Comparison of ENCODE assay signal across 16 cellular contexts in the genomic region with DNA sequence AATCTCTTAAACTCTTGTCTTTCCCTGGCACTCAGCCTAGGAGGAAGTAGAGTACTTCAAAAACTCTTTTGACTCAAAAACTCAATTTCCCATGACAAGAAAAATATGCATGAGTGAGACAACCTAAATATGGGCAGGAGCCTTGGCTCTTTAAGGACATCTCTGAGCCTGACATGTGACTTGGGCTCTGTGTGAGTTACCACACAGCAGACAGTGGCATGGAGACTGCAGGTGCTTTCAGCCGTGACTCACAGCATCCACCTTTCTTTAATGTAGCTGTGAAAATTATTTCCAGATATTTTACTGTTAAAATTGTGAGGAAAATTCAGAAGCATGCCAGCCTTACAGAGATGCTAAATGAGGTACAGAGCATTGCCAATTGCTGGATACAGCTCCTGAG.
DNase-seq lines count a peak whose midpoint lies in the region; ATAC-seq and TF ChIP-seq lines count a peak whose summit lies in the region.
"Had no signal": no experiment of that assay in that cellular context is flagged by ENCODE, and none has a peak within 500 bp of the region (broad histone marks: within the 10 kb centered on the region; RNA-seq: fewer than 3 reads in every experiment).

No MANE protein-coding gene starts in this region.

- no peaks in the 10 kb centered on the region for H3K79me2 ChIP-seq in GM23338 (replicated peaks; ENCODE audit: insufficient read depth)

- no peaks in the 10 kb centered on the region for H3K4me1 Mint-ChIP-seq in GM23338
- H3K4me1 Mint-ChIP-seq: CD14-positive monocyte had no signal

- no peak overlapping the region for H4K91ac ChIP-seq in mesenchymal stem cell (ENCODE audit: low read length)

- no peak overlapping the region for H2AK5ac ChIP-seq in mesenchymal stem cell (ENCODE audit: low read length, severe bottlenecking)

- no peak overlapping the region for H2AFZ ChIP-seq in mesenchymal stem cell (ENCODE audit: low read depth, low read length)
- H2AFZ ChIP-seq in GM23338 = no peak overlapping the region

- H2BK120ac ChIP-seq in mesenchymal stem cell (ENCODE audit: low read depth, low read length) = no peak overlapping the region

- ATAC-seq in GM23338 (no peak), HG03095 (IDR thresholded peaks at IDR 0.05; ENCODE audit: unreplicated experiment) (no peak), GM19463 (IDR thresholded peaks at IDR 0.05; ENCODE audit: unreplicated experiment) (no peak), GM18519 (IDR thresholded peaks at IDR 0.05; ENCODE audit: low FRiP score, unreplicated experiment) (no peak)

- H3K4me3 Mint-ChIP-seq in GM23338 = no peak overlapping the region
- H3K4me3 Mint-ChIP-seq: CD14-positive monocyte had no signal

- H3K27me3 ChIP-seq in adipocyte (replicated peaks; ENCODE audit: control insufficient read depth, insufficient read depth, low read length) = no peaks in the 10 kb centered on the region
- H3K27me3 ChIP-seq in mesenchymal stem cell (ENCODE audit: control insufficient read depth in 1 of 2, insufficient read depth in 1 of 2, low read length in 2 of 2) = no peaks in the 10 kb centered on the region
- no peaks in the 10 kb centered on the region for H3K27me3 ChIP-seq in GM23338 (ENCODE audit: insufficient read depth)

- no peak overlapping the region for H3K23ac ChIP-seq in mesenchymal stem cell (ENCODE audit: low read length in 2 of 2)

- H3K27ac Mint-ChIP-seq in GM23338 = no peak overlapping the region
- H3K27ac Mint-ChIP-seq: CD14-positive monocyte had no signal

- H3K9me3 ChIP-seq in adipocyte (ENCODE audit: control insufficient read depth, low read length) = no peaks in the 10 kb centered on the region
- peaks cover 2% of the 10 kb centered on the region for H3K9me3 ChIP-seq in mesenchymal stem cell (ENCODE audit: control insufficient read depth, low read length)

- 0 out of 2 replicates have a peak, but pooled peaks cover 3% of the 10 kb centered on the region for H3K9me2 ChIP-seq in GM23338 (ENCODE audit: insufficient read depth)

- H3K18ac ChIP-seq in mesenchymal stem cell (ENCODE audit: low read depth in 1 of 2, low read length in 2 of 2) = no peak overlapping the region

- H3K4me3 ChIP-seq in adipocyte (ENCODE audit: low read length) = no peak overlapping the region
- no peak overlapping the region for H3K4me3 ChIP-seq in mesenchymal stem cell (ENCODE audit: insufficient read depth in 1 of 2, low read depth in 1 of 2, low read length in 2 of 2)
- no peak overlapping the region for H3K4me3 ChIP-seq in GM23338

- H3K27ac ChIP-seq in mesenchymal stem cell (ENCODE audit: low read length, poor library complexity, severe bottlenecking) (no peak overlapping the region), GM23338 (ENCODE audit: low read depth) (no peak overlapping the region)

- peaks cover 19% of the 10 kb centered on the region; the same call in 2 of the 3 replicates for H3K9me3 Mint-ChIP-seq in GM23338

- no CpG with 5 or more reads among the region's 1 CpG for WGBS in mesenchymal stem cell

- no peaks in the 10 kb centered on the region for H3F3A ChIP-seq in GM23338 (replicated peaks; ENCODE audit: low read depth)

- no peaks in the 10 kb centered on the region for H3K27me3 Mint-ChIP-seq in GM23338 (ENCODE audit: insufficient read depth, low read depth, poor library complexity)

- peak; percentile 41 for DNase-seq in Caki2 (ENCODE audit: low read depth)
- peak; percentile 26 for DNase-seq in HT-29 (ENCODE audit: low spot score)
- peak; percentile 27 for DNase-seq in adipocyte (ENCODE audit: low read depth)
- peak; percentile 8 for DNase-seq in mesenchymal stem cell
- no peak for DNase-seq in GM23338 (ENCODE audit: low spot score)
- DNase-seq: COR-L47, GF-D8, H7, MM.1S, NCI-H1105, NCI-H1930, NCI-H524 treated with DMSO at 0.1 percent for 48 hours had no signal

- H3K14ac ChIP-seq in mesenchymal stem cell (ENCODE audit: low read length in 2 of 2) = no peak overlapping the region

- H2BK5ac ChIP-seq in mesenchymal stem cell (ENCODE audit: low read depth, low read length, poor library complexity, severe bottlenecking) = no peak overlapping the region

- H3K36me3 ChIP-seq in adipocyte (ENCODE audit: control insufficient read depth, insufficient read depth, low read length, severe bottlenecking) (no peaks in the 10 kb centered on the region), mesenchymal stem cell (ENCODE audit: control insufficient read depth in 1 of 2, insufficient read depth in 2 of 2, low read depth in 1 of 2, low read length in 2 of 2) (no peaks in the 10 kb centered on the region), GM23338 (ENCODE audit: insufficient read depth) (no peaks in the 10 kb centered on the region)

- no peak overlapping the region for H3K9ac ChIP-seq in adipocyte (ENCODE audit: low read length)
- H3K9ac ChIP-seq in mesenchymal stem cell (ENCODE audit: low read length) = no peak overlapping the region

- H3K4me1 ChIP-seq in adipocyte (ENCODE audit: control insufficient read depth, insufficient read depth, low read length) (peaks cover 4% of the 10 kb centered on the region), mesenchymal stem cell (ENCODE audit: control insufficient read depth, insufficient read depth, low read depth, low read length) (no peaks in the 10 kb centered on the region), GM23338 (ENCODE audit: insufficient read depth) (no peaks in the 10 kb centered on the region)

- in situ Hi-C loops in Caki2 (cut with HindIII; ENCODE audit: low pct_unique_long_range_greater_than_20kb, low sequenced_read_pairs) = no loop called here

- no peak overlapping the region for H2BK12ac ChIP-seq in mesenchymal stem cell (ENCODE audit: low read length in 2 of 2)

- H4K8ac ChIP-seq in mesenchymal stem cell (ENCODE audit: low read length) = no peak overlapping the region

- no peak for TF ChIP-seq CTCF in GM23338 (conservative IDR thresholded peaks at IDR 0.05; ENCODE audit: low read depth in 2 of 2)

- H2BK15ac ChIP-seq in mesenchymal stem cell (ENCODE audit: low read depth, poor library complexity, severe bottlenecking) = no peak overlapping the region

- H3K4ac ChIP-seq in mesenchymal stem cell (ENCODE audit: low read depth in 1 of 2, low read length in 2 of 2) = no peak overlapping the region

- H3K36me3 Mint-ChIP-seq in GM23338 (ENCODE audit: low read depth) = peaks cover 5% of the 10 kb centered on the region; the same call in 1 of the 3 replicates
- H3K36me3 Mint-ChIP-seq: CD14-positive monocyte had no signal

- H3K4me2 ChIP-seq in mesenchymal stem cell (ENCODE audit: low read length, poor library complexity, severe bottlenecking) (no peak overlapping the region), GM23338 (no peak overlapping the region)

- no peaks in the 10 kb centered on the region for H4K20me1 ChIP-seq in GM23338 (replicated peaks; ENCODE audit: insufficient read depth)

- no peaks in the 10 kb centered on the region for H3K79me1 ChIP-seq in mesenchymal stem cell (replicated peaks; ENCODE audit: low read length, poor library complexity, severe bottlenecking)

TF ChIP-seq in GM23338, 12 proteins besides CTCF, POLR2A, EP300 and RAD21 (continues in another document):
- TF ChIP-seq ZNF114 (CRISPR knock-in tag; IDR thresholded peaks at IDR 0.05) (no peak), ZNF331 (CRISPR knock-in tag; IDR thresholded peaks at IDR 0.05; ENCODE audit: low read depth) (no peak), STAT1 (IDR thresholded peaks at IDR 0.05; ENCODE audit: unreplicated experiment) (no peak), POLR2AphosphoS5 (IDR thresholded peaks at IDR 0.05; ENCODE audit: low read depth) (no peak), NANOG (IDR thresholded peaks at IDR 0.05; ENCODE audit: borderline replicate concordance) (no peak), EZH2 (IDR thresholded peaks at IDR 0.05; ENCODE audit: low read depth, unreplicated experiment) (no peak), EZH2phosphoT487 (IDR thresholded peaks at IDR 0.05; ENCODE audit: unreplicated experiment) (no peak), JUNB (IDR thresholded peaks at IDR 0.05; ENCODE audit: unreplicated experiment) (no peak), CREB1 (CRISPR knock-in tag; IDR thresholded peaks at IDR 0.05; ENCODE audit: low read depth) (no peak)
- TF ChIP-seq, protein P1, sequence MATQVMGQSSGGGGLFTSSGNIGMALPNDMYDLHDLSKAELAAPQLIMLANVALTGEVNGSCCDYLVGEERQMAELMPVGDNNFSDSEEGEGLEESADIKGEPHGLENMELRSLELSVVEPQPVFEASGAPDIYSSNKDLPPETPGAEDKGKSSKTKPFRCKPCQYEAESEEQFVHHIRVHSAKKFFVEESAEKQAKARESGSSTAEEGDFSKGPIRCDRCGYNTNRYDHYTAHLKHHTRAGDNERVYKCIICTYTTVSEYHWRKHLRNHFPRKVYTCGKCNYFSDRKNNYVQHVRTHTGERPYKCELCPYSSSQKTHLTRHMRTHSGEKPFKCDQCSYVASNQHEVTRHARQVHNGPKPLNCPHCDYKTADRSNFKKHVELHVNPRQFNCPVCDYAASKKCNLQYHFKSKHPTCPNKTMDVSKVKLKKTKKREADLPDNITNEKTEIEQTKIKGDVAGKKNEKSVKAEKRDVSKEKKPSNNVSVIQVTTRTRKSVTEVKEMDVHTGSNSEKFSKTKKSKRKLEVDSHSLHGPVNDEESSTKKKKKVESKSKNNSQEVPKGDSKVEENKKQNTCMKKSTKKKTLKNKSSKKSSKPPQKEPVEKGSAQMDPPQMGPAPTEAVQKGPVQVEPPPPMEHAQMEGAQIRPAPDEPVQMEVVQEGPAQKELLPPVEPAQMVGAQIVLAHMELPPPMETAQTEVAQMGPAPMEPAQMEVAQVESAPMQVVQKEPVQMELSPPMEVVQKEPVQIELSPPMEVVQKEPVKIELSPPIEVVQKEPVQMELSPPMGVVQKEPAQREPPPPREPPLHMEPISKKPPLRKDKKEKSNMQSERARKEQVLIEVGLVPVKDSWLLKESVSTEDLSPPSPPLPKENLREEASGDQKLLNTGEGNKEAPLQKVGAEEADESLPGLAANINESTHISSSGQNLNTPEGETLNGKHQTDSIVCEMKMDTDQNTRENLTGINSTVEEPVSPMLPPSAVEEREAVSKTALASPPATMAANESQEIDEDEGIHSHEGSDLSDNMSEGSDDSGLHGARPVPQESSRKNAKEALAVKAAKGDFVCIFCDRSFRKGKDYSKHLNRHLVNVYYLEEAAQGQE (IDR thresholded peaks at IDR 0.05; ENCODE audit: unreplicated experiment) = no peak
- TF ChIP-seq, protein P2, sequence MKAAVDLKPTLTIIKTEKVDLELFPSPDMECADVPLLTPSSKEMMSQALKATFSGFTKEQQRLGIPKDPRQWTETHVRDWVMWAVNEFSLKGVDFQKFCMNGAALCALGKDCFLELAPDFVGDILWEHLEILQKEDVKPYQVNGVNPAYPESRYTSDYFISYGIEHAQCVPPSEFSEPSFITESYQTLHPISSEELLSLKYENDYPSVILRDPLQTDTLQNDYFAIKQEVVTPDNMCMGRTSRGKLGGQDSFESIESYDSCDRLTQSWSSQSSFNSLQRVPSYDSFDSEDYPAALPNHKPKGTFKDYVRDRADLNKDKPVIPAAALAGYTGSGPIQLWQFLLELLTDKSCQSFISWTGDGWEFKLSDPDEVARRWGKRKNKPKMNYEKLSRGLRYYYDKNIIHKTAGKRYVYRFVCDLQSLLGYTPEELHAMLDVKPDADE (IDR thresholded peaks at IDR 0.05) = no peak
